ENCODE assay signal across 1 cellular context in the genomic region with DNA sequence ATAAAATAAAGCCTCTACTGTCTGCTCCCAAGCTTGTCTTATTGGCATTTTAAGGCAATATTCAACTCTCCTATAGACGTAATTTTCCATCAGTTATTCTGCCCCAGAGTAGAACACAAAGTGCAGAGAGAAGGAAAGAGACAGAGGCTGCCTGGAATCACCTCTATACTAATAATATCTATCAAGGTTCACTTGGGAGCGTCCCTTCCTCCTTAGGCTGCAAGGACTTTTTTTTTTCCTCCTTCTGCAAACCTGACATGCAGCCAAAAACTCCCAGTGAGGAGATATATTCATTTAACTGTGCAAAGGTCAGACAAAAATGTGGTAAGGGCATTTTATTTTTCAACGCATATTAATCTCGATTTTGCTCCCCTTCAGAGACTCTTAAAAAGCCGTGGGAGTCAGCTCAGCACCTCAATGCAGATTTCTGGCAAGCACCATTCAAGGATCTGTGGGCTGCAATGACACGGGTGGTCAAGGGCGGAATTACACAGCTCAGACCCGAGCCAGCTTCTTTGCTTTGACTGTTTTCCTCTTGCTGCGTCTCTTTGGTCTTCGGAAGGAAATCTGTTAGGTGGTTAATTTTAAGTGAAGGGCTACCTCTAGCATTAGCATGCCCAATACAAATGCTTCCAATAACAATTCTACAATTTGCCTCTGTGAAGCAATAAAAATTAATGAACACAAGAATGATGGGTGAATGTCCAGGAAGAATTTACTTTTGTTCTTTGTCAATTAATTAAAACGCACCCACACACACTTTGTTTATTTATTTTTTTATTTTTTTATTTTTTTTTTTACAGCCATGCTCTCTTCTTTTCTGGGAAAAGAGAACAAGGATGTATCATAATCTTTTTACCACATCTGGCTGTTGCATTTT.
TF ChIP-seq lines count a peak whose summit lies in the region.

No MANE protein-coding gene starts in this region.

TF ChIP-seq in HCT116, 20 proteins besides CTCF, POLR2A, EP300 and RAD21 (continued from another document):
- TF ChIP-seq, protein P1, sequence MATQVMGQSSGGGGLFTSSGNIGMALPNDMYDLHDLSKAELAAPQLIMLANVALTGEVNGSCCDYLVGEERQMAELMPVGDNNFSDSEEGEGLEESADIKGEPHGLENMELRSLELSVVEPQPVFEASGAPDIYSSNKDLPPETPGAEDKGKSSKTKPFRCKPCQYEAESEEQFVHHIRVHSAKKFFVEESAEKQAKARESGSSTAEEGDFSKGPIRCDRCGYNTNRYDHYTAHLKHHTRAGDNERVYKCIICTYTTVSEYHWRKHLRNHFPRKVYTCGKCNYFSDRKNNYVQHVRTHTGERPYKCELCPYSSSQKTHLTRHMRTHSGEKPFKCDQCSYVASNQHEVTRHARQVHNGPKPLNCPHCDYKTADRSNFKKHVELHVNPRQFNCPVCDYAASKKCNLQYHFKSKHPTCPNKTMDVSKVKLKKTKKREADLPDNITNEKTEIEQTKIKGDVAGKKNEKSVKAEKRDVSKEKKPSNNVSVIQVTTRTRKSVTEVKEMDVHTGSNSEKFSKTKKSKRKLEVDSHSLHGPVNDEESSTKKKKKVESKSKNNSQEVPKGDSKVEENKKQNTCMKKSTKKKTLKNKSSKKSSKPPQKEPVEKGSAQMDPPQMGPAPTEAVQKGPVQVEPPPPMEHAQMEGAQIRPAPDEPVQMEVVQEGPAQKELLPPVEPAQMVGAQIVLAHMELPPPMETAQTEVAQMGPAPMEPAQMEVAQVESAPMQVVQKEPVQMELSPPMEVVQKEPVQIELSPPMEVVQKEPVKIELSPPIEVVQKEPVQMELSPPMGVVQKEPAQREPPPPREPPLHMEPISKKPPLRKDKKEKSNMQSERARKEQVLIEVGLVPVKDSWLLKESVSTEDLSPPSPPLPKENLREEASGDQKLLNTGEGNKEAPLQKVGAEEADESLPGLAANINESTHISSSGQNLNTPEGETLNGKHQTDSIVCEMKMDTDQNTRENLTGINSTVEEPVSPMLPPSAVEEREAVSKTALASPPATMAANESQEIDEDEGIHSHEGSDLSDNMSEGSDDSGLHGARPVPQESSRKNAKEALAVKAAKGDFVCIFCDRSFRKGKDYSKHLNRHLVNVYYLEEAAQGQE (IDR thresholded peaks at IDR 0.05; ENCODE audit: low read depth): no peak
- no peak for TF ChIP-seq POLR2AphosphoS5 (IDR thresholded peaks at IDR 0.05; ENCODE audit: low read depth, low read length)
- TF ChIP-seq SP1 (IDR thresholded peaks at IDR 0.05; ENCODE audit: low read depth): no peak
- no peak for TF ChIP-seq CEBPB (IDR thresholded peaks at IDR 0.05; ENCODE audit: low read depth)
- TF ChIP-seq JUND (IDR thresholded peaks at IDR 0.05): no peak
- no peak for TF ChIP-seq FOSL1 (IDR thresholded peaks at IDR 0.05; ENCODE audit: low read depth)
- TF ChIP-seq YY1 (IDR thresholded peaks at IDR 0.05; ENCODE audit: extremely low read depth, insufficient replicate concordance, low read depth, low read length): no peak
